Comparison of ENCODE assay signal across 13 cellular contexts in the genomic region with DNA sequence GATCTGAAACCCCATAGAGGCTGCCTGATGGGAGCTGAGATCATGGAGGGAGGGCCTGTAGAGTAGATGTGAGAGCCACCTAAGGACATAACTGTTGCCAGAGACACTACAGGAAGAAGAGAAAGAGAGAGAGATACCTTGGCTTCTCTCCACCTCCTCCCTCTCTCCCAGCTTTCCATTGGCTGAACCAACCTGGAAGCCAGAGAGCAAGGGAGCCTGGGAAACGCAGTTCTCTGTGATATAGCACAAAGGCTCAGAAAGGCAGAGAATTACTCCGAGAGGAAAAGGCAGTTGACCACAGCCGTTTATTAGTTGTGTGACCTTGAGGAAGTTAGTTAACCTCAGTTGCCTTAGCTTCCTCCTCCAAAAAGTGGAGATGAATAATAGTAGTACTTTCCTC. TPM values are rescaled to one million over a fixed set of nuclear protein-coding genes. Genes with fewer than 3 reads are reported as not detected.
DNase-seq lines count a peak whose midpoint lies in the region; ATAC-seq and TF ChIP-seq lines count a peak whose summit lies in the region.
"Had no signal": no experiment of that assay in that cellular context is flagged by ENCODE, and none has a peak within 500 bp of the region (broad histone marks: within the 10 kb centered on the region; RNA-seq: fewer than 3 reads in every experiment).

No MANE protein-coding gene starts in this region.

- no peak overlapping the region for H3K27ac ChIP-seq in IMR-90 (ENCODE audit: insufficient read depth, low read length)
- peak overlapping the region; percentile 77 for H3K27ac ChIP-seq in left ventricle myocardium inferior (replicated peaks)
- H3K27ac ChIP-seq: SJCRH30 had no signal

- H3K23ac ChIP-seq in IMR-90 (ENCODE audit: low read depth, low read length), result no peak overlapping the region

- no peaks in the 10 kb centered on the region for H3K27me3 ChIP-seq in IMR-90 (ENCODE audit: control insufficient read depth, insufficient read depth, low read length)
- H3K27me3 ChIP-seq in left ventricle myocardium inferior (ENCODE audit: low read depth), result no peaks in the 10 kb centered on the region
- H3K27me3 ChIP-seq: SJCRH30, transverse colon had no signal

- H2BK5ac ChIP-seq in IMR-90 (ENCODE audit: low read depth, low read length, poor library complexity, severe bottlenecking), result no peak overlapping the region

- H3K4me1 ChIP-seq in IMR-90 (ENCODE audit: control insufficient read depth, insufficient read depth, low read length), result peaks cover 24% of the 10 kb centered on the region
- peaks cover 78% of the 10 kb centered on the region for H3K4me1 ChIP-seq in left ventricle myocardium inferior

- peak overlapping the region; percentile 63; the same call in 1 of the 2 replicates for H2AK5ac ChIP-seq in IMR-90 (ENCODE audit: low read depth, low read length)

- H3K9me3 ChIP-seq in IMR-90 (ENCODE audit: control insufficient read depth, insufficient read depth, low read length), result no peaks in the 10 kb centered on the region
- no peaks in the 10 kb centered on the region for H3K9me3 ChIP-seq in left ventricle myocardium inferior (replicated peaks)
- H3K9me3 ChIP-seq: SJCRH30, transverse colon had no signal

- no peaks in the 10 kb centered on the region for H3K36me3 ChIP-seq in IMR-90 (ENCODE audit: control insufficient read depth, insufficient read depth, low read length)
- no peaks in the 10 kb centered on the region for H3K36me3 ChIP-seq in left ventricle myocardium inferior
- H3K36me3 ChIP-seq: SJCRH30, transverse colon had no signal

- peak overlapping the region; percentile 44; the same call in 1 of the 2 replicates for H3K14ac ChIP-seq in IMR-90 (replicated peaks; ENCODE audit: low read depth, low read length)

- H4K8ac ChIP-seq in IMR-90 (ENCODE audit: low read depth in 2 of 2, low read length in 2 of 2), result no peak overlapping the region; a peak in 1 of 4 replicates

- no peaks in the 10 kb centered on the region for H4K20me1 ChIP-seq in IMR-90 (ENCODE audit: insufficient read depth, low read length)

- no CpG with 5 or more reads among the region's 3 CpGs for WGBS in IMR-90 (ENCODE audit: extremely low coverage in 2 of 2, insufficient read length in 1 of 2), 2 experiments

- no peak for TF ChIP-seq POLR2A in IMR-90 (IDR thresholded peaks at IDR 0.05; ENCODE audit: low read depth, low read length)

- H2BK20ac ChIP-seq in IMR-90 (ENCODE audit: low read depth, low read length), result peak overlapping the region; percentile 75; the same call in 1 of the 2 replicates

- CTCF ChIA-PET in IMR-90 (lab: Yijun Ruan, JAX), result interaction anchor here (0.8 kb wide), 1 partner anchor 18 kb away, joined by 3 read pairs; no protein-coding TSS in a partner anchor

- no TSS peak for BruUV-seq in IMR-90 (replicated peaks; lab: Mats Ljungman, UMichigan)

- H2BK120ac ChIP-seq in IMR-90 (ENCODE audit: low read depth, low read length), result peak overlapping the region; percentile 74

- dilution Hi-C loops in IMR-90 (cut with HindIII; ENCODE audit: low sequenced_read_pairs, unreplicated experiment), result no loop called here

- peak overlapping the region; percentile 35 for H2AFZ ChIP-seq in IMR-90 (replicated peaks; ENCODE audit: low read length, poor library complexity)

- TF ChIP-seq CTCF in IMR-90 (conservative IDR thresholded peaks at IDR 0.05; ENCODE audit: low read depth, low read length) (no peak), left ventricle myocardium inferior (IDR thresholded peaks at IDR 0.05; ENCODE audit: borderline replicate concordance) (no peak)

- peaks cover 48% of the 10 kb centered on the region for H3K9me1 ChIP-seq in IMR-90 (ENCODE audit: insufficient read depth, low read length)

- TF ChIP-seq RAD21 in IMR-90 (IDR thresholded peaks at IDR 0.05; ENCODE audit: low read length), result no peak

- H2AK9ac ChIP-seq in IMR-90 (replicated peaks; ENCODE audit: low read depth, low read length, poor library complexity), result no peak overlapping the region

- H3K4me2 ChIP-seq in IMR-90 (ENCODE audit: low read depth, low read length), result no peak overlapping the region

- H3K9ac ChIP-seq in IMR-90 (ENCODE audit: low read depth, low read length), result no peak overlapping the region

- no peak overlapping the region for H3K18ac ChIP-seq in IMR-90 (ENCODE audit: low read depth, low read length)

- peak overlapping the region; percentile 69 for H2BK15ac ChIP-seq in IMR-90 (ENCODE audit: low read depth, low read length)

- H4K91ac ChIP-seq in IMR-90 (ENCODE audit: insufficient read depth, low read depth, low read length), result peak overlapping the region; percentile 49; the same call in 1 of the 2 replicates

- peaks cover 0 to 24% of the 10 kb centered on the region in 2 experiments; a peak in 2 of 4 replicates for H3K79me1 ChIP-seq in IMR-90 (ENCODE audit: low read depth in 1 of 2, low read length in 2 of 2)

- ATAC-seq in IMR-90 (ENCODE audit: low read depth), result no peak
- no peak for ATAC-seq in GM21515 (IDR thresholded peaks at IDR 0.05; ENCODE audit: unreplicated experiment)
- no peak for ATAC-seq in HG02571 (IDR thresholded peaks at IDR 0.05; ENCODE audit: unreplicated experiment)
- ATAC-seq: esophagus mucosa; natural killer cell treated with Interleukin-12 subunit alpha and Interleukin-12 subunit beta and Interleukin-15 and Interleukin-18, amount 100 ng/mL, for 72 hours had no signal

- no peak overlapping the region for H3K56ac ChIP-seq in IMR-90 (ENCODE audit: extremely low read depth, insufficient read depth, low read length)

- DNase-seq in A172 (ENCODE audit: low spot score) (peak; percentile 14), IMR-90 (no peak), SW480 (ENCODE audit: low spot score) (peak; percentile 41), left ventricle myocardium inferior (no peak), NCI-H187 treated with DMSO at 0.1 percent for 48 hours (lab: John Stamatoyannopoulos, UW) (no peak), GM19240 (ENCODE audit: insufficient read length, low spot score) (no peak)
- DNase-seq: activated CD4-positive, alpha-beta T cell treated with anti-CD3 and anti-CD28 coated beads, Interleukin-2, amount 50 U/mL, for 1 hour; transverse colon had no signal

- in situ Hi-C loops in IMR-90 (cut with MboI; ENCODE audit: low sequenced_read_pairs), result no loop called here

- POLR2A ChIA-PET in IMR-90 (lab: Charles Lee; ENCODE audit: unreplicated experiment), result interaction anchor here (1.6 kb wide), 1 partner anchor 39 kb away, joined by 6 read pairs; no protein-coding TSS in a partner anchor

- H3K4ac ChIP-seq in IMR-90 (ENCODE audit: low read depth, low read length), result peak overlapping the region; percentile 64

- intact Hi-C loops in IMR-90 (cut with micrococcal nuclease) (no loop called here), left ventricle myocardium inferior (cut with micrococcal nuclease) (no loop called here)

- no peak overlapping the region for H3K4me3 ChIP-seq in IMR-90 (ENCODE audit: insufficient read depth, low read depth, low read length)
- no peak overlapping the region for H3K4me3 ChIP-seq in left ventricle myocardium inferior
- H3K4me3 ChIP-seq: SJCRH30, transverse colon had no signal

- no peak overlapping the region for H4K5ac ChIP-seq in IMR-90 (ENCODE audit: low read depth, low read length)

TF ChIP-seq in IMR-90, 13 proteins besides CTCF, POLR2A, EP300 and RAD21:
- TF ChIP-seq MXI1 (IDR thresholded peaks at IDR 0.05; ENCODE audit: borderline replicate concordance, low read depth, low read length) (no peak), MAFK (IDR thresholded peaks at IDR 0.05; ENCODE audit: low read depth, low read length) (no peak), RCOR1 (IDR thresholded peaks at IDR 0.05; ENCODE audit: insufficient replicate concordance, low read length) (no peak), SMC3 (IDR thresholded peaks at IDR 0.05; ENCODE audit: low read depth, low read length) (no peak), MAZ (IDR thresholded peaks at IDR 0.05; ENCODE audit: borderline replicate concordance, low read depth, low read length) (no peak), RFX5 (IDR thresholded peaks at IDR 0.05; ENCODE audit: low read depth, low read length) (no peak), CHD1 (IDR thresholded peaks at IDR 0.05; ENCODE audit: low read depth, low read length) (no peak), BHLHE40 (IDR thresholded peaks at IDR 0.05; ENCODE audit: low read depth, low read length) (no peak), FOS (IDR thresholded peaks at IDR 0.05; ENCODE audit: low read depth, low read length) (no peak), NFE2L2 (IDR thresholded peaks at IDR 0.05; ENCODE audit: low read depth, low read length) (no peak), CEBPB (IDR thresholded peaks at IDR 0.05; ENCODE audit: low read depth, low read length) (no peak)
- TF ChIP-seq, protein P1, sequence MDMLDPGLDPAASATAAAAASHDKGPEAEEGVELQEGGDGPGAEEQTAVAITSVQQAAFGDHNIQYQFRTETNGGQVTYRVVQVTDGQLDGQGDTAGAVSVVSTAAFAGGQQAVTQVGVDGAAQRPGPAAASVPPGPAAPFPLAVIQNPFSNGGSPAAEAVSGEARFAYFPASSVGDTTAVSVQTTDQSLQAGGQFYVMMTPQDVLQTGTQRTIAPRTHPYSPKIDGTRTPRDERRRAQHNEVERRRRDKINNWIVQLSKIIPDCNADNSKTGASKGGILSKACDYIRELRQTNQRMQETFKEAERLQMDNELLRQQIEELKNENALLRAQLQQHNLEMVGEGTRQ (IDR thresholded peaks at IDR 0.05; ENCODE audit: low read depth, low read length), result no peak
- TF ChIP-seq, protein P2, sequence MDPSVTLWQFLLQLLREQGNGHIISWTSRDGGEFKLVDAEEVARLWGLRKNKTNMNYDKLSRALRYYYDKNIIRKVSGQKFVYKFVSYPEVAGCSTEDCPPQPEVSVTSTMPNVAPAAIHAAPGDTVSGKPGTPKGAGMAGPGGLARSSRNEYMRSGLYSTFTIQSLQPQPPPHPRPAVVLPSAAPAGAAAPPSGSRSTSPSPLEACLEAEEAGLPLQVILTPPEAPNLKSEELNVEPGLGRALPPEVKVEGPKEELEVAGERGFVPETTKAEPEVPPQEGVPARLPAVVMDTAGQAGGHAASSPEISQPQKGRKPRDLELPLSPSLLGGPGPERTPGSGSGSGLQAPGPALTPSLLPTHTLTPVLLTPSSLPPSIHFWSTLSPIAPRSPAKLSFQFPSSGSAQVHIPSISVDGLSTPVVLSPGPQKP (IDR thresholded peaks at IDR 0.05; ENCODE audit: borderline replicate concordance, low read depth, low read length), result no peak

RNA-seq across cellular contexts. Expression of a gene that starts 37.7 kb away (rescaled TPM):
- 94.6 and 95.2 TPM in 2 replicates for total RNA-seq in A172 (2014; rRNA removed; shearing (Covaris generic))
- total RNA-seq in IMR-90 (2012; rRNA removed) (94.1 and 98.9 TPM in 2 replicates), left ventricle myocardium inferior (145 TPM)
- 158 and 223 TPM in 2 replicates for polyA plus RNA-seq in IMR-90 (2012; rRNA removed)
- polyA plus RNA-seq in IMR-90 (2012; cell fraction: cytosol; rRNA removed), result 40.6 and 65.5 TPM in 2 replicates
- 581 and 1,265 TPM in 2 replicates for polyA plus RNA-seq in IMR-90 (2012; cell fraction: nucleus; rRNA removed; ENCODE audit: low replicate concordance)

Comparison
In these comparisons a context has a peak if more than half of its experiments do, and no peak if none do; other contexts are left out.
1. DNase-seq: peak in A172 (single experiment) and SW480 (single experiment); none in IMR-90 (single experiment), left ventricle myocardium inferior (single experiment), NCI-H187 treated with DMSO at 0.1 percent for 48 hours (single experiment) and GM19240 (single experiment).